8 cellular contexts compared by ENCODE assay signal in the genomic region with DNA sequence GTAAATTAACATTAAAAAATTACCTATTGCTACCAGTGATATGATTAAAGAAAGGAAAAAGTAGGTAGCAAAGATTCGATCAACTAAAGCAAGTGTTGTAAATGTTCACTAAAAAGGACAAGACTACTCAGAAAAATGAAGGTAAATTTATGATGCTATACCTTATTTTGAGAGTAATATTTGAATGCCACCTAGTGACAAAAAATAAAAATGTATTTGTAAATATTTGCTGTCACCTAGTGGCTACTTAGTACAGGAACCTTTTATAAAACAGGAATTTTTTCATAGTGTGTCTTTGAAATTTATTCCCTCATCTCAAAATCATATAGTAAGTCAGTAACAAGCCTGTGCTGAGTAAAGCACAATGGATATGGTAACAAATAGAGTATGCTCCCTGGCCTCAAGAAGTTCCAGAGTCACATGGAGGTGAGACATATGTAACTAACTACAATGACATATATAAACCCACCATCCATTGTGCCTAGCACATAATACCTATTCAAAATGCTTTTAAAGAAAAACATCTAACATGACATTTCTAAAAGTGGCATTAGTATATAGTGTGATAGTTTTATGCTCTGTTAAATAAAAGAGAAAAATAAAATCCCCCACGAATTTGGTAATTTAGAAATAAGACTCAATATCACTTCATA.
A peak's percentile ranks its signal among the peaks of the same experiment; 100 is the strongest.
DNase-seq lines count a peak whose midpoint lies in the region; ATAC-seq and TF ChIP-seq lines count a peak whose summit lies in the region.

No MANE protein-coding gene starts in this region.

- DNase-seq in AG09319 (ENCODE audit: extremely low read depth, low read depth), result no peak
- peak; percentile 30 for DNase-seq in MV-4-11 (lab: John Stamatoyannopoulos, UW)
- DNase-seq in left kidney (ENCODE audit: low read depth, low spot score), result peak; percentile 37
- DNase-seq in activated naive CD4-positive, alpha-beta T cell (lab: John Stamatoyannopoulos, UW), result no peak
- DNase-seq in Right ventricle myocardium superior, result no peak

- H3K36me3 ChIP-seq in gastroesophageal sphincter, result peaks cover 0 to 15% of the 10 kb centered on the region in 2 donors

- no peaks in the 10 kb centered on the region for H3K4me1 ChIP-seq in gastroesophageal sphincter

- TF ChIP-seq CTCF in AG09319 (IDR thresholded peaks at IDR 0.05; ENCODE audit: low read depth, low read length), result peak; percentile 47
- peak in 1 of 4 experiments; percentile 24 for TF ChIP-seq CTCF in gastroesophageal sphincter (IDR thresholded peaks at IDR 0.05)

- H3K27ac ChIP-seq in gastroesophageal sphincter, result no peak overlapping the region

- TF ChIP-seq POLR2A in gastroesophageal sphincter (IDR thresholded peaks at IDR 0.05), result no peak

- no peaks in the 10 kb centered on the region for H3K9me3 ChIP-seq in gastroesophageal sphincter

- no peak overlapping the region for H3K4me3 ChIP-seq in gastroesophageal sphincter

- ATAC-seq in GM19035 (IDR thresholded peaks at IDR 0.05; ENCODE audit: unreplicated experiment) (peak; percentile 65), SK-N-SH treated with all-trans-retinoic acid at 6 μM for 48 hours (peak; percentile 64), Right ventricle myocardium superior (ENCODE audit: poor library complexity) (no peak), gastroesophageal sphincter (no peak)

- no peak for TF ChIP-seq EP300 in gastroesophageal sphincter (IDR thresholded peaks at IDR 0.05)

- intact Hi-C loops in Right ventricle myocardium superior (cut with DNase I), result loop anchor here (10.0 kb wide), 1 partner anchor 653 kb away; no protein-coding TSS in a partner anchor

- no peaks in the 10 kb centered on the region for H3K27me3 ChIP-seq in gastroesophageal sphincter

- 91 to 92% methylated on average over 2 of the region's 2 CpGs for WGBS in gastroesophageal sphincter (ENCODE audit: low coverage in 1 of 2), 2 donors

TF ChIP-seq in SK-N-SH treated with all-trans-retinoic acid at 6 μM for 48 hours, 23 proteins besides CTCF, POLR2A, EP300 and RAD21:
- no peak for TF ChIP-seq ARNTL (CRISPR knock-in tag; IDR thresholded peaks at IDR 0.05; ENCODE audit: borderline replicate concordance, low read depth)
- TF ChIP-seq OSR1 (CRISPR knock-in tag; IDR thresholded peaks at IDR 0.05), result no peak
- TF ChIP-seq, protein P1, sequence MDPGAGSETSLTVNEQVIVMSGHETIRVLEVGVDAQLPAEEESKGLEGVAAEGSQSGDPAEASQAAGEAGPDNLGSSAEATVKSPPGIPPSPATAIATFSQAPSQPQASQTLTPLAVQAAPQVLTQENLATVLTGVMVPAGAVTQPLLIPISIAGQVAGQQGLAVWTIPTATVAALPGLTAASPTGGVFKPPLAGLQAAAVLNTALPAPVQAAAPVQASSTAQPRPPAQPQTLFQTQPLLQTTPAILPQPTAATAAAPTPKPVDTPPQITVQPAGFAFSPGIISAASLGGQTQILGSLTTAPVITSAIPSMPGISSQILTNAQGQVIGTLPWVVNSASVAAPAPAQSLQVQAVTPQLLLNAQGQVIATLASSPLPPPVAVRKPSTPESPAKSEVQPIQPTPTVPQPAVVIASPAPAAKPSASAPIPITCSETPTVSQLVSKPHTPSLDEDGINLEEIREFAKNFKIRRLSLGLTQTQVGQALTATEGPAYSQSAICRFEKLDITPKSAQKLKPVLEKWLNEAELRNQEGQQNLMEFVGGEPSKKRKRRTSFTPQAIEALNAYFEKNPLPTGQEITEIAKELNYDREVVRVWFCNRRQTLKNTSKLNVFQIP (CRISPR knock-in tag; IDR thresholded peaks at IDR 0.05; ENCODE audit: borderline replicate concordance, low read depth), result no peak
- no peak for TF ChIP-seq PPARA (CRISPR knock-in tag; IDR thresholded peaks at IDR 0.05; ENCODE audit: borderline replicate concordance)
- TF ChIP-seq, protein P2, sequence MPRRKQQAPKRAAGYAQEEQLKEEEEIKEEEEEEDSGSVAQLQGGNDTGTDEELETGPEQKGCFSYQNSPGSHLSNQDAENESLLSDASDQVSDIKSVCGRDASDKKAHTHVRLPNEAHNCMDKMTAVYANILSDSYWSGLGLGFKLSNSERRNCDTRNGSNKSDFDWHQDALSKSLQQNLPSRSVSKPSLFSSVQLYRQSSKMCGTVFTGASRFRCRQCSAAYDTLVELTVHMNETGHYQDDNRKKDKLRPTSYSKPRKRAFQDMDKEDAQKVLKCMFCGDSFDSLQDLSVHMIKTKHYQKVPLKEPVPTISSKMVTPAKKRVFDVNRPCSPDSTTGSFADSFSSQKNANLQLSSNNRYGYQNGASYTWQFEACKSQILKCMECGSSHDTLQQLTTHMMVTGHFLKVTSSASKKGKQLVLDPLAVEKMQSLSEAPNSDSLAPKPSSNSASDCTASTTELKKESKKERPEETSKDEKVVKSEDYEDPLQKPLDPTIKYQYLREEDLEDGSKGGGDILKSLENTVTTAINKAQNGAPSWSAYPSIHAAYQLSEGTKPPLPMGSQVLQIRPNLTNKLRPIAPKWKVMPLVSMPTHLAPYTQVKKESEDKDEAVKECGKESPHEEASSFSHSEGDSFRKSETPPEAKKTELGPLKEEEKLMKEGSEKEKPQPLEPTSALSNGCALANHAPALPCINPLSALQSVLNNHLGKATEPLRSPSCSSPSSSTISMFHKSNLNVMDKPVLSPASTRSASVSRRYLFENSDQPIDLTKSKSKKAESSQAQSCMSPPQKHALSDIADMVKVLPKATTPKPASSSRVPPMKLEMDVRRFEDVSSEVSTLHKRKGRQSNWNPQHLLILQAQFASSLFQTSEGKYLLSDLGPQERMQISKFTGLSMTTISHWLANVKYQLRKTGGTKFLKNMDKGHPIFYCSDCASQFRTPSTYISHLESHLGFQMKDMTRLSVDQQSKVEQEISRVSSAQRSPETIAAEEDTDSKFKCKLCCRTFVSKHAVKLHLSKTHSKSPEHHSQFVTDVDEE (CRISPR knock-in tag; IDR thresholded peaks at IDR 0.05), result no peak
- TF ChIP-seq ZNF70 (CRISPR knock-in tag; IDR thresholded peaks at IDR 0.05), result no peak

Comparison
In these comparisons a context has a peak if more than half of its experiments do, and no peak if none do; other contexts are left out.
1. DNase-seq: peak in MV-4-11 (single experiment) and left kidney (single experiment); none in AG09319 (single experiment), activated naive CD4-positive, alpha-beta T cell (0 of 4) and Right ventricle myocardium superior (single experiment).
2. ATAC-seq: peak in GM19035 (single experiment) and SK-N-SH treated with all-trans-retinoic acid at 6 μM for 48 hours (single experiment); none in Right ventricle myocardium superior (single experiment) and gastroesophageal sphincter (single experiment).